23 cellular contexts compared by ENCODE assay signal in genomic region chr6:106119991-106120390, GRCh38. TPM values are rescaled to one million over a fixed set of nuclear protein-coding genes. Genes with fewer than 3 reads are reported as not detected.
A peak's percentile ranks its signal among the peaks of the same experiment; 100 is the strongest.
DNase-seq lines count a peak whose midpoint lies in the region; ATAC-seq and TF ChIP-seq lines count a peak whose summit lies in the region.
"Had no signal": no experiment of that assay in that cellular context is flagged by ENCODE, and none has a peak within 500 bp of the region (broad histone marks: within the 10 kb centered on the region; RNA-seq: fewer than 3 reads in every experiment).

No MANE protein-coding gene starts in this region.

- no peaks in the 10 kb centered on the region for H3K9me3 Mint-ChIP-seq in Calu3 (ENCODE audit: low read depth, unreplicated experiment)
- H3K9me3 Mint-ChIP-seq in glutamatergic neuron (ENCODE audit: unreplicated experiment), result no peaks in the 10 kb centered on the region
- H3K9me3 Mint-ChIP-seq: nephron had no signal

- peak overlapping the region; percentile 42 for H3K4me2 ChIP-seq in PC-3 (ENCODE audit: low read length)
- no peak overlapping the region for H3K4me2 ChIP-seq in parathyroid adenoma (ENCODE audit: low read length)

- POLR2A ChIA-PET in PC-3 (lab: Charles Lee; ENCODE audit: unreplicated experiment), result no interaction called here

- ATAC-seq in PC-3, result no peak
- ATAC-seq in left lobe of liver, result no peak
- ATAC-seq: activated CD4-positive, alpha-beta T cell treated with anti-CD3 and anti-CD28 coated beads for 36 hours had no signal

- peak overlapping the region; percentile 44 for H3K27ac Mint-ChIP-seq in Calu3 (ENCODE audit: unreplicated experiment)
- H3K27ac Mint-ChIP-seq in glutamatergic neuron (ENCODE audit: unreplicated experiment), result no peak overlapping the region
- H3K27ac Mint-ChIP-seq: activated CD4-positive, alpha-beta T cell treated with anti-CD3 and anti-CD28 coated beads for 36 hours; nephron had no signal

- H3K79me2 ChIP-seq in PC-3 (ENCODE audit: low read length), result no peaks in the 10 kb centered on the region
- no peaks in the 10 kb centered on the region for H3K79me2 ChIP-seq in parathyroid adenoma

- no peaks in the 10 kb centered on the region for H3F3A ChIP-seq in PC-3 (ENCODE audit: low read length, unreplicated experiment)

- H3K27me3 ChIP-seq in PC-3 (ENCODE audit: low read length) (no peaks in the 10 kb centered on the region), parathyroid adenoma (ENCODE audit: control insufficient read depth, insufficient read depth, low read length) (no peaks in the 10 kb centered on the region)
- H3K27me3 ChIP-seq: vagina had no signal

- H2AFZ ChIP-seq in PC-3 (ENCODE audit: low read length) (peak overlapping the region; percentile 54; the same call in 1 of the 2 replicates), parathyroid adenoma (peak overlapping the region; percentile 50)

- peaks cover 11% of the 10 kb centered on the region for H3K4me1 Mint-ChIP-seq in Calu3 (ENCODE audit: low read depth, unreplicated experiment)
- no peaks in the 10 kb centered on the region for H3K4me1 Mint-ChIP-seq in glutamatergic neuron (ENCODE audit: low read depth, unreplicated experiment)

- H3K4me3 ChIP-seq in PC-3 (ENCODE audit: low read length) (no peak overlapping the region), fibroblast of pulmonary artery (replicated peaks; ENCODE audit: low read depth, low read length) (no peak overlapping the region), parathyroid adenoma (ENCODE audit: low read depth, low read length) (no peak overlapping the region)
- H3K4me3 ChIP-seq: vagina had no signal

- H3K27me3 Mint-ChIP-seq in Calu3 (ENCODE audit: unreplicated experiment) (no peaks in the 10 kb centered on the region), glutamatergic neuron (ENCODE audit: unreplicated experiment) (no peaks in the 10 kb centered on the region)

- CTCF ChIA-PET in Calu3 (lab: Charles Lee) (interaction anchor here (0.9 kb wide), 1 partner anchor 11 kb away, joined by 3 read pairs; no protein-coding TSS in a partner anchor), PC-3 (lab: Charles Lee) (interaction anchor here (0.7 kb wide), 1 partner anchor 130 kb away, joined by 5 read pairs; no protein-coding TSS in a partner anchor)

- H3K9ac ChIP-seq in PC-3 (ENCODE audit: low read length) (no peak overlapping the region; the same call in 1 of the 2 replicates), parathyroid adenoma (no peak overlapping the region)

- BruUV-seq in Calu3 (replicated peaks; lab: Mats Ljungman, UMichigan), result no TSS peak
- no TSS peak for BruUV-seq in PC-3 (replicated peaks; lab: Mats Ljungman, UMichigan)

- H3K36me3 ChIP-seq in PC-3 (ENCODE audit: low read depth, low read length) (no peaks in the 10 kb centered on the region), parathyroid adenoma (ENCODE audit: control insufficient read depth, insufficient read depth, low read length) (no peaks in the 10 kb centered on the region)
- H3K36me3 ChIP-seq: vagina had no signal

- H3K27ac ChIP-seq in PC-3 (ENCODE audit: low read length), result peak overlapping the region; percentile 73
- no peak overlapping the region for H3K27ac ChIP-seq in parathyroid adenoma
- H3K27ac ChIP-seq: vagina had no signal

- H4K20me1 ChIP-seq in PC-3 (ENCODE audit: low read length), result no peaks in the 10 kb centered on the region

- no peaks in the 10 kb centered on the region for H3K9me2 ChIP-seq in PC-3 (replicated peaks; ENCODE audit: low read length)

- H3K9me3 ChIP-seq in PC-3 (ENCODE audit: low read length), result no peaks in the 10 kb centered on the region
- H3K9me3 ChIP-seq in parathyroid adenoma (ENCODE audit: control insufficient read depth, low read length), result no peaks in the 10 kb centered on the region
- H3K9me3 ChIP-seq: vagina had no signal

- TF ChIP-seq CTCF in Calu3 (IDR thresholded peaks at IDR 0.05; ENCODE audit: unreplicated experiment), result no peak
- no peak for TF ChIP-seq CTCF in PC-3 (conservative IDR thresholded peaks at IDR 0.05; ENCODE audit: low read depth, low read length)
- TF ChIP-seq CTCF in fibroblast of pulmonary artery (IDR thresholded peaks at IDR 0.05; ENCODE audit: low read length, missing control alignments), result no peak
- TF ChIP-seq CTCF in parathyroid adenoma (IDR thresholded peaks at IDR 0.05), result no peak
- no peak for TF ChIP-seq CTCF in glutamatergic neuron (IDR thresholded peaks at IDR 0.05; ENCODE audit: partially characterized antibody, unreplicated experiment)

- H3K4me3 Mint-ChIP-seq in Calu3 (ENCODE audit: low read depth, unreplicated experiment) (no peak overlapping the region), glutamatergic neuron (ENCODE audit: unreplicated experiment) (no peak overlapping the region)
- H3K4me3 Mint-ChIP-seq: activated CD4-positive, alpha-beta T cell treated with anti-CD3 and anti-CD28 coated beads for 36 hours; CD14-positive monocyte; nephron had no signal

- H3K36me3 Mint-ChIP-seq in Calu3 (ENCODE audit: insufficient read depth, unreplicated experiment) (peaks cover 6% of the 10 kb centered on the region), glutamatergic neuron (ENCODE audit: unreplicated experiment) (no peaks in the 10 kb centered on the region)
- H3K36me3 Mint-ChIP-seq: CD14-positive monocyte had no signal

- peaks cover 28% of the 10 kb centered on the region for H3K4me1 ChIP-seq in PC-3 (ENCODE audit: insufficient read depth, low read length)
- H3K4me1 ChIP-seq in parathyroid adenoma, result no peaks in the 10 kb centered on the region

- DNase-seq in Calu3, result no peak
- no peak for DNase-seq in PC-3
- peak; percentile 10 for DNase-seq in fibroblast of pulmonary artery (ENCODE audit: low read depth)
- DNase-seq in left lobe of liver (ENCODE audit: low spot score), result no peak
- DNase-seq in NCI-H345 (lab: John Stamatoyannopoulos, UW), result no peak
- no peak for DNase-seq in glutamatergic neuron
- DNase-seq: activated CD4-positive, alpha-beta T cell treated with anti-CD3 and anti-CD28 coated beads for 36 hours; activated effector memory CD4-positive, alpha-beta T cell treated with Interleukin-2 at 50 U/mL for 16 hours; DMS 273 treated with DMSO at 0.1 percent for 48 hours; effector CD4-positive, alpha-beta T cell; KG1; kidney glomerular epithelial cell; NCI-H1694 treated with DMSO at 0.1 percent for 48 hours; NCI-H748 treated with DMSO at 0.1 percent for 48 hours; posterior cingulate gyrus; SHP77; substantia nigra; SW 1271 had no signal

- intact Hi-C loops in Calu3 (cut with micrococcal nuclease; ENCODE audit: unreplicated experiment), result no loop called here
- intact Hi-C loops in PC-3 (cut with micrococcal nuclease), result no loop called here

RNA-seq across cellular contexts. Expression of gene PRDM1, which starts 33.9 kb away (rescaled TPM):
- total RNA-seq in Calu3 (2022) (0.40 and 1.1 TPM in 2 replicates), PC-3 (2014; rRNA removed) (2.0 and 2.5 TPM in 2 replicates), left lobe of liver (1.0 TPM), glutamatergic neuron (ENCODE audit: unreplicated experiment) (not detected)
- total RNA-seq: G401 had no signal
